Comparison of ENCODE assay signal across 9 cellular contexts in the genomic region with DNA sequence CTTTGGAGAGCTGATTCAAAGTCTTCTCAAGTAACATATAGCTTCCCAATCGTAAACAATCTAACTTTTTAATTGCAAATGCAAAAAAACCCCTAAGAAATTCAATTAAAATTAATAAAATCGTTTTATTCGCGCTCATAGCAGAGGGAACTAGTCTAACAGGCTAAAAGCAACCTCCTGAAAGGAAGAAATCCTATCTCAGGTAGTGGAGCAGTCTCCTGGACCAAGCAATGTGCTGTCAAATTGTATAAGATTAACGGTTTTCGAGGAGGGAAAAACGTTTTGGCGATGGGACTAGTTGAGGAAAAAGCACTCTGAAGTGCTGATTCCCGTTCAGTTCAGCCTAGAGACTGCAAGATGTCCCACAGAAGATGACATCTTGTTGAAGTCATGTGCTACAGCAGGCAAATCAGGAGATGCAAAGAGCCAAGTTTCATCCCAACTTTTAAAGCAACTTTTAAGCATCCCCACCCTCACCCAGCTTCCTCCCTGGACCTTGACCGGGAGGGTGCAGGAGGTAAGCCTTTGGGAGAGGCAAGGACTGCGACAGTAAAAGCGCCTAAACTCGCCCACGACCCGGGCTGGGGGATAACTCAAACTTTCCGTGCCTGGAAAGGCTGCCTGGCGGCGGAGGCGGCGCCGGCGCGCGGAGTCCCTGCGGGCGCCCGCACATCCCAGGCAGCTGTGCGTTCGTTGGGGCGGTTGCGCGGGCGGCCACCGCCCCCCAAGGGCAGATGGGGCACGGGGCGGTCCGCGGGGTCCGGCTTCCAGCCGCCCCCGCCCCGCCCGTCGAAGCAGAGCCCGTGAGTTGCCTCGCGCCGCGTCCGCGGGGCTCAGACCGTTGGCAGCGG. TPM values are rescaled to one million over a fixed set of nuclear protein-coding genes. Genes with fewer than 3 reads are reported as not detected.
A peak's percentile ranks its signal among the peaks of the same experiment; 100 is the strongest.
DNase-seq lines count a peak whose midpoint lies in the region; ATAC-seq and TF ChIP-seq lines count a peak whose summit lies in the region.
"Had no signal": no experiment of that assay in that cellular context is flagged by ENCODE, and none has a peak within 500 bp of the region (broad histone marks: within the 10 kb centered on the region; RNA-seq: fewer than 3 reads in every experiment).

No MANE protein-coding gene starts in this region.

- peak overlapping the region; percentile 26 for H3K9ac ChIP-seq in neural cell (ENCODE audit: low read length)

- WGBS in esophagus squamous epithelium, 2 donors = 29 to 47% methylated on average over 9 of the region's 53 CpGs
- 32 to 46% methylated on average over 4 to 28 of the region's 53 CpGs for WGBS in transverse colon (ENCODE audit: low coverage in 1 of 2), 2 donors

- H3K9me2 ChIP-seq in neural cell (ENCODE audit: insufficient read depth, low read length) = no peaks in the 10 kb centered on the region

- peak in 1 of 2 donors; percentile 17 for ATAC-seq in CD4-positive, CD25-positive, alpha-beta regulatory T cell (ENCODE audit: low read depth in 2 of 2)
- peak; percentile 27 for ATAC-seq in GM21367 (IDR thresholded peaks at IDR 0.05; ENCODE audit: unreplicated experiment)
- peak; percentile 29 for ATAC-seq in HG03571 (IDR thresholded peaks at IDR 0.05; ENCODE audit: unreplicated experiment)

- H3K27me3 ChIP-seq in CD4-positive, CD25-positive, alpha-beta regulatory T cell (ENCODE audit: control insufficient read depth, insufficient read depth, low read length) = no peaks in the 10 kb centered on the region
- no peaks in the 10 kb centered on the region for H3K27me3 ChIP-seq in esophagus squamous epithelium
- peaks cover 8% of the 10 kb centered on the region for H3K27me3 ChIP-seq in neural cell (ENCODE audit: insufficient read depth, low read depth, low read length)
- no peaks in the 10 kb centered on the region for H3K27me3 ChIP-seq in transverse colon

- H3K79me2 ChIP-seq in neural cell (replicated peaks; ENCODE audit: insufficient read depth, low read length) = no peaks in the 10 kb centered on the region

- no peaks in the 10 kb centered on the region for H3K36me3 Mint-ChIP-seq in CD4-positive, CD25-positive, alpha-beta regulatory T cell

- no peaks in the 10 kb centered on the region for H3K9me3 ChIP-seq in CD4-positive, CD25-positive, alpha-beta regulatory T cell (ENCODE audit: control insufficient read depth in 2 of 2, low read length in 2 of 2)
- H3K9me3 ChIP-seq in esophagus squamous epithelium (no peaks in the 10 kb centered on the region), neural cell (ENCODE audit: low read length) (no peaks in the 10 kb centered on the region), transverse colon (no peaks in the 10 kb centered on the region)

- H3K4me2 ChIP-seq in neural cell (ENCODE audit: low read length) = no peak overlapping the region

- H3K4me3 Mint-ChIP-seq in CD4-positive, CD25-positive, alpha-beta regulatory T cell = peak overlapping the region; percentile 79 to 92 (median 86)

- H3K4me1 Mint-ChIP-seq in CD4-positive, CD25-positive, alpha-beta regulatory T cell = peaks cover 5 to 6% (median 5%) of the 10 kb centered on the region in 4 donors

- peak overlapping the region in 2 of 3 donors; percentile 59 to 74 for H3K27ac Mint-ChIP-seq in CD4-positive, CD25-positive, alpha-beta regulatory T cell

- H3K27me3 Mint-ChIP-seq in CD4-positive, CD25-positive, alpha-beta regulatory T cell = no peaks in the 10 kb centered on the region

- H3K4me3 ChIP-seq in CD4-positive, CD25-positive, alpha-beta regulatory T cell (ENCODE audit: low read depth, low read length) = peak overlapping the region; percentile 69
- H3K4me3 ChIP-seq in esophagus squamous epithelium (peak overlapping the region; percentile 51 to 77 (median 71)), neural cell (ENCODE audit: low read length) (peak overlapping the region; percentile 72), transverse colon (peak overlapping the region; percentile 54 to 78 (median 69))

- in situ Hi-C loops in transverse colon (cut with MboI; ENCODE audit: low pct_ligation_motif_present in 1 of 4, low pct_unique_long_range_greater_than_20kb in 1 of 4, low sequenced_read_pairs in 3 of 4) = loop anchor here in 1 of 4 donors (25.0 kb wide), 1 partner anchor 213 kb away; no protein-coding TSS in a partner anchor

- H2AFZ ChIP-seq in neural cell (ENCODE audit: low read depth, low read length) = no peak overlapping the region

- no peaks in the 10 kb centered on the region for H4K20me1 ChIP-seq in neural cell (ENCODE audit: insufficient read depth)

- TF ChIP-seq CTCF in esophagus squamous epithelium (IDR thresholded peaks at IDR 0.05) (no peak), neural cell (IDR thresholded peaks at IDR 0.05; ENCODE audit: poor library complexity, severe bottlenecking) (no peak), transverse colon (IDR thresholded peaks at IDR 0.05) (no peak)

- peak in 2 of 3 donors; percentile 3 to 4 for DNase-seq in CD4-positive, CD25-positive, alpha-beta regulatory T cell
- peak; percentile 68 for DNase-seq in activated CD8-positive, alpha-beta memory T cell treated with anti-CD3 and anti-CD28 coated beads for 24 hours
- DNase-seq in esophagus squamous epithelium (lab: John Stamatoyannopoulos, UW) = no peak
- DNase-seq in transverse colon = no peak
- DNase-seq in NCI-H2171 (lab: John Stamatoyannopoulos, UW) = no peak

- TF ChIP-seq POLR2A in esophagus squamous epithelium (IDR thresholded peaks at IDR 0.05) (no peak), transverse colon (IDR thresholded peaks at IDR 0.05) (no peak)

- TF ChIP-seq EP300 in neural cell (conservative IDR thresholded peaks at IDR 0.05; ENCODE audit: poor library complexity, severe bottlenecking) = no peak
- no peak for TF ChIP-seq EP300 in transverse colon (IDR thresholded peaks at IDR 0.05; ENCODE audit: low read depth)

- TF ChIP-seq RAD21 in neural cell (conservative IDR thresholded peaks at IDR 0.05) = no peak

- H3K36me3 ChIP-seq in CD4-positive, CD25-positive, alpha-beta regulatory T cell (ENCODE audit: control insufficient read depth, insufficient read depth, low read length) = no peaks in the 10 kb centered on the region
- peaks cover 0 to 2% (median 0%) of the 10 kb centered on the region in 3 donors for H3K36me3 ChIP-seq in esophagus squamous epithelium
- H3K36me3 ChIP-seq in neural cell (ENCODE audit: insufficient read depth, low read length) = no peaks in the 10 kb centered on the region
- no peaks in the 10 kb centered on the region for H3K36me3 ChIP-seq in transverse colon

- H3K27ac ChIP-seq in CD4-positive, CD25-positive, alpha-beta regulatory T cell (ENCODE audit: insufficient read depth, low read length, poor library complexity, severe bottlenecking) = peak overlapping the region; percentile 23
- H3K27ac ChIP-seq in esophagus squamous epithelium (peak overlapping the region; percentile 64 to 86 (median 81)), neural cell (ENCODE audit: low read length) (no peak overlapping the region), transverse colon (peak overlapping the region; percentile 75 to 85 (median 80))

- intact Hi-C loops in esophagus squamous epithelium (cut with DNase I) (no loop called here), transverse colon (cut with DNase I; ENCODE audit: low total_unique reads) (no loop called here)

- peaks cover 4% of the 10 kb centered on the region for H3K4me1 ChIP-seq in CD4-positive, CD25-positive, alpha-beta regulatory T cell (ENCODE audit: control insufficient read depth, insufficient read depth, low read length, poor library complexity, severe bottlenecking)
- H3K4me1 ChIP-seq in esophagus squamous epithelium = peaks cover 0 to 8% (median 0%) of the 10 kb centered on the region in 3 donors
- H3K4me1 ChIP-seq in transverse colon = peaks cover 0 to 6% (median 0%) of the 10 kb centered on the region in 4 donors

- H3F3A ChIP-seq in neural cell (ENCODE audit: insufficient read depth, low read length, poor library complexity, severe bottlenecking) = no peaks in the 10 kb centered on the region

- no peaks in the 10 kb centered on the region for H3K9me3 Mint-ChIP-seq in CD4-positive, CD25-positive, alpha-beta regulatory T cell

TF ChIP-seq in neural cell, 6 proteins besides CTCF, POLR2A, EP300 and RAD21 (continues in another document):
- TF ChIP-seq TAF1 (IDR thresholded peaks at IDR 0.05; ENCODE audit: low read depth) (no peak), SMC3 (conservative IDR thresholded peaks at IDR 0.05; ENCODE audit: poor library complexity) (no peak), EZH2 (IDR thresholded peaks at IDR 0.05; ENCODE audit: borderline replicate concordance, insufficient read depth, low read length, poor library complexity, severe bottlenecking) (no peak), REST (IDR thresholded peaks at IDR 0.05; ENCODE audit: borderline replicate concordance) (no peak), POLR2AphosphoS5 (IDR thresholded peaks at IDR 0.05) (no peak)

RNA-seq across cellular contexts. Expression of gene MAP7D3, which starts 0.8 kb away (rescaled TPM):
- 4.7 TPM for total RNA-seq in CD4-positive, CD25-positive, alpha-beta regulatory T cell
- 1 to 10 TPM; 2.5 to 4.7 (median 3.0) TPM for polyA plus RNA-seq in CD4-positive, CD25-positive, alpha-beta regulatory T cell
- 10 to 100 TPM in 1 of 4 donors, 1 to 10 TPM in 3; 1.3 to 11.8 (median 6.4) TPM for total RNA-seq in esophagus squamous epithelium
- 0.68 and 5.4 TPM in 2 replicates for polyA plus RNA-seq in neural cell
- 1.7 and 2.5 TPM in 2 replicates for polyA minus RNA-seq in neural cell
- total RNA-seq in transverse colon = 10 to 100 TPM in 1 of 4 donors, 1 to 10 TPM in 3; 2.2 to 10.9 (median 5.2) TPM

RNA-seq across cellular contexts. Expression of gene ADGRG4, which starts 50.3 kb away (rescaled TPM):
- total RNA-seq in CD4-positive, CD25-positive, alpha-beta regulatory T cell = not detected
- polyA plus RNA-seq in CD4-positive, CD25-positive, alpha-beta regulatory T cell = not detected
- total RNA-seq in esophagus squamous epithelium (under 1 TPM in 1 of 4 donors, not detected in 3; 0.19 TPM), transverse colon (under 1 TPM in 1 of 4 donors, not detected in 3; under 0.01 TPM)
- polyA plus RNA-seq in neural cell = not detected in 2 replicates
- polyA minus RNA-seq in neural cell = not detected in 2 replicates
- total RNA-seq: LHCN-M2 had no signal

Comparison
In these comparisons a context has a peak if more than half of its experiments do, and no peak if none do; other contexts are left out.
1. DNase-seq: peak in CD4-positive, CD25-positive, alpha-beta regulatory T cell (2 of 3) and activated CD8-positive, alpha-beta memory T cell treated with anti-CD3 and anti-CD28 coated beads for 24 hours (single experiment); none in esophagus squamous epithelium (single experiment), transverse colon (single experiment) and NCI-H2171 (single experiment).
2. Peak in every context shown above with its lines, with median percentiles within 50 percentile points of each other: H3K4me3 ChIP-seq.